1 cellular context compared by ENCODE assay signal in the genomic region with DNA sequence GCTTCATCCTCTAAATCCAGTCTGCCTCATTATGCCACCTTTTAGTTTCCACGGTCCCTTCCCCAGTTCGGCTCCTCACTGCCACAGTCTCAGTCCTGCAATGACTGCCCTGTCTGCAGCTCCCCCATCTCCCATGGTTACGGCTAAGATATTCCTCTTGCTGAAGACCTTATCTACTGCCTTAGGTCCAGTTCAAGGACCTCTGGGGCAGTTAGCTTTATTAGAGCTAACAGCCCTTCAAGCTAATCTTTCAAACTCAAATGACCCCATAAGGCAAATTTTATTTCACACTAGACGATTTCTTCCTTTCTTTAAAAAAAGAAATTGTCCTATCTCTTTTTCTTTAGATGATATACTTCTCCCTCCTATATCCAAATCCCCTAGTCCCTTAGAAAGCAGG.
TF ChIP-seq lines count a peak whose summit lies in the region.

No MANE protein-coding gene starts in this region.

TF ChIP-seq in K562, 482 proteins besides CTCF, POLR2A, EP300 and RAD21:
- TF ChIP-seq ETS2 (tag; IDR thresholded peaks at IDR 0.05; ENCODE audit: borderline replicate concordance, poor library complexity, severe bottlenecking) (no peak), GATA2 (CRISPR knock-in tag; IDR thresholded peaks at IDR 0.05) (no peak), RFX1 (IDR thresholded peaks at IDR 0.05) (peak; percentile 29; the same call in 1 of the 2 replicates)
